Comparison of ENCODE assay signal across 15 cellular contexts in the genomic region with DNA sequence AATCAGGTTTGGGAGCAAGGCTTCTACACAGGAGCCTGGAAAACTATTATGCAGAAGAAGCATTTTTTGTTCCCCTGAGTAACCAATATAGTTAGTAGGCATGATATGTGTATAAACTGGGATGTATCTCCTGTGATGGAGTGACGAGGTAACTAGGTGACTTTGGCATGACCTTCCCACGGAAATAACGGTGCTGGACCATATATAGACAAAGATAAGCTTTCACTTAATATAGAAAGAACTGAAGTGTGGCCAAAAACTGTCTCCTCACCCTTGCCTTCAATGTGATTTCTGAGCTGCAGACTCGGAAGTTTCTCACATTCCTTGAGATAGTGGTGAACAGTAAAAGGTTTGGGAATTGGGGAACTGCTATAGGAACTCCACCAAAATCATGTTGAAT.
"Had no signal": no experiment of that assay in that cellular context is flagged by ENCODE, and none has a peak within 500 bp of the region (broad histone marks: within the 10 kb centered on the region; RNA-seq: fewer than 3 reads in every experiment).

No MANE protein-coding gene starts in this region.

- DNase-seq: activated CD4-positive, alpha-beta T cell treated with anti-CD3 and anti-CD28 coated beads for 1 hour; activated gamma-delta T cell; immature natural killer cell; kidney glomerular epithelial cell; naive thymus-derived CD8-positive, alpha-beta T cell; pancreas; stimulated activated CD4-positive, alpha-beta T cell treated with anti-CD3 and anti-CD28 coated beads, Interleukin-2, amount 100 ng/mL, for 24 hours; stimulated activated naive CD4-positive, alpha-beta T cell treated with Interleukin-2 at 50 U/mL for 16 hours; substantia nigra; SW 1271; T-helper 2 cell had no signal

- H3K4me1 ChIP-seq: breast epithelium, pancreas had no signal

- H3K27me3 ChIP-seq: breast epithelium, pancreas had no signal

- H3K27ac Mint-ChIP-seq: activated naive CD4-positive, alpha-beta T cell treated with anti-CD3 and anti-CD28 coated beads, Interleukin-2, amount 50 U/mL, for 24 hours; immature natural killer cell; naive thymus-derived CD8-positive, alpha-beta T cell; type B pancreatic cell had no signal

- ATAC-seq: naive thymus-derived CD8-positive, alpha-beta T cell; pancreas had no signal

- H3K9me3 ChIP-seq: breast epithelium, pancreas had no signal

- H3K9me3 Mint-ChIP-seq: activated naive CD4-positive, alpha-beta T cell treated with anti-CD3 and anti-CD28 coated beads, Interleukin-2, amount 50 U/mL, for 24 hours; immature natural killer cell; naive thymus-derived CD8-positive, alpha-beta T cell; type B pancreatic cell had no signal

- H3K4me3 ChIP-seq: breast epithelium, pancreas had no signal

- H3K27ac ChIP-seq: pancreas, VCaP had no signal

- H3K4me1 Mint-ChIP-seq: activated naive CD4-positive, alpha-beta T cell treated with anti-CD3 and anti-CD28 coated beads, Interleukin-2, amount 50 U/mL, for 24 hours; immature natural killer cell had no signal

- H3K4me3 Mint-ChIP-seq: activated naive CD4-positive, alpha-beta T cell treated with anti-CD3 and anti-CD28 coated beads, Interleukin-2, amount 50 U/mL, for 24 hours; immature natural killer cell; naive thymus-derived CD8-positive, alpha-beta T cell; type B pancreatic cell had no signal

- H3K36me3 ChIP-seq: breast epithelium, pancreas had no signal

- H3K36me3 Mint-ChIP-seq: activated naive CD4-positive, alpha-beta T cell treated with anti-CD3 and anti-CD28 coated beads, Interleukin-2, amount 50 U/mL, for 24 hours; immature natural killer cell; naive thymus-derived CD8-positive, alpha-beta T cell had no signal
